Comparison of ENCODE assay signal across 1 cellular context in genomic region chr17:12549499-12549901, GRCh38.
TF ChIP-seq lines count a peak whose summit lies in the region.

No MANE protein-coding gene starts in this region.

TF ChIP-seq in IMR-90, 13 proteins besides CTCF, POLR2A, EP300 and RAD21 (continued from another document):
- no peak for TF ChIP-seq BHLHE40 (IDR thresholded peaks at IDR 0.05; ENCODE audit: low read depth, low read length)
- TF ChIP-seq MXI1 (IDR thresholded peaks at IDR 0.05; ENCODE audit: borderline replicate concordance, low read depth, low read length): no peak
